13 cellular contexts compared by ENCODE assay signal in genomic region chr11:116175707-116176106, GRCh38.
"Had no signal": no experiment of that assay in that cellular context is flagged by ENCODE, and none has a peak within 500 bp of the region (broad histone marks: within the 10 kb centered on the region; RNA-seq: fewer than 3 reads in every experiment).

No MANE protein-coding gene starts in this region.

- H3K9me3 Mint-ChIP-seq: activated T-cell treated with anti-CD3 and anti-CD28 coated beads, Interleukin-2, amount 50 U/mL, for 72 hours; nephron progenitor cell had no signal

- H3K4me1 ChIP-seq: parathyroid adenoma, uterus had no signal

- H3K27ac Mint-ChIP-seq: activated CD8-positive, alpha-beta memory T cell treated with anti-CD3 and anti-CD28 coated beads, Interleukin-2, amount 10 ng/mL, durations not matched to agents 7 days and 5 days; activated T-cell treated with anti-CD3 and anti-CD28 coated beads, Interleukin-2, amount 50 U/mL, for 72 hours; T-helper 17 cell had no signal

- H3K4me3 ChIP-seq: skin epidermis, uterus had no signal

- H3K27ac ChIP-seq: epithelial cell of prostate, parathyroid adenoma, skin epidermis, uterus had no signal

- H3K4me3 Mint-ChIP-seq: activated CD8-positive, alpha-beta memory T cell treated with anti-CD3 and anti-CD28 coated beads, Interleukin-2, amount 10 ng/mL, durations not matched to agents 7 days and 5 days; activated T-cell treated with anti-CD3 and anti-CD28 coated beads, Interleukin-2, amount 50 U/mL, for 72 hours; nephron progenitor cell; T-helper 17 cell had no signal

- DNase-seq: activated CD8-positive, alpha-beta memory T cell treated with anti-CD3 and anti-CD28 coated beads, Interleukin-2, amount 10 ng/mL, durations not matched to agents 7 days and 5 days; activated T-cell treated with anti-CD3 and anti-CD28 coated beads, Interleukin-2, amount 50 U/mL, for 72 hours; aorta; cortex of kidney; effector memory CD4-positive, alpha-beta T cell; kidney glomerular epithelial cell; mesendoderm; nephron progenitor cell; T-helper 17 cell; uterus had no signal

- H3K9ac ChIP-seq: parathyroid adenoma had no signal

- ATAC-seq: activated CD8-positive, alpha-beta memory T cell treated with anti-CD3 and anti-CD28 coated beads, Interleukin-2, amount 10 ng/mL, durations not matched to agents 7 days and 5 days; activated T-cell treated with anti-CD3 and anti-CD28 coated beads, Interleukin-2, amount 50 U/mL, for 72 hours; T-helper 17 cell had no signal

- H3K27me3 Mint-ChIP-seq: activated CD8-positive, alpha-beta memory T cell treated with anti-CD3 and anti-CD28 coated beads, Interleukin-2, amount 10 ng/mL, durations not matched to agents 7 days and 5 days had no signal

- H3K27me3 ChIP-seq: uterus had no signal

- H3K36me3 Mint-ChIP-seq: activated CD8-positive, alpha-beta memory T cell treated with anti-CD3 and anti-CD28 coated beads, Interleukin-2, amount 10 ng/mL, durations not matched to agents 7 days and 5 days had no signal

- H3K9me3 ChIP-seq: uterus had no signal

- H3K36me3 ChIP-seq: uterus had no signal

- H3K4me1 Mint-ChIP-seq: activated CD8-positive, alpha-beta memory T cell treated with anti-CD3 and anti-CD28 coated beads, Interleukin-2, amount 10 ng/mL, durations not matched to agents 7 days and 5 days had no signal
